Comparison of ENCODE assay signal across 7 cellular contexts in genomic region chr2:138518860-138519259, GRCh38.
"Had no signal": no experiment of that assay in that cellular context is flagged by ENCODE, and none has a peak within 500 bp of the region (broad histone marks: within the 10 kb centered on the region; RNA-seq: fewer than 3 reads in every experiment).

No MANE protein-coding gene starts in this region.

- H3K4me2 ChIP-seq: GM23338 had no signal

- H2AFZ ChIP-seq: GM23338 had no signal

- FAIRE-seq: H1, H54, HTR-8/SVneo had no signal

- DNase-seq: H9, HCEC 1CT, KG1 had no signal

- H3K4me3 ChIP-seq: GM23338 had no signal

- ATAC-seq: GM23338 had no signal
